Comparison of ENCODE assay signal across 35 cellular contexts in genomic region chr1:90826024-90826423, GRCh38.
DNase-seq lines count a peak whose midpoint lies in the region; ATAC-seq, FAIRE-seq and TF ChIP-seq lines count a peak whose summit lies in the region.
"Had no signal": no experiment of that assay in that cellular context is flagged by ENCODE, and none has a peak within 500 bp of the region (broad histone marks: within the 10 kb centered on the region; RNA-seq: fewer than 3 reads in every experiment).

No MANE protein-coding gene starts in this region.

- peaks cover 4 to 38% of the 10 kb centered on the region in 2 experiments; a peak in 4 of 5 replicates for H3K4me1 ChIP-seq in K562 (replicated peaks in 1 of 2; ENCODE audit: control insufficient read depth in 2 of 2, insufficient read depth in 2 of 2, low read length in 2 of 2)
- H3K4me1 ChIP-seq: A549; BE2C; BLaER1; BLaER1 treated with 17β-estradiol and CSF1 and Interleukin-3, amounts not matched to agents 10 nM and 100 nM; Caco-2 had no signal

- peaks cover 42 to 80% (median 50%) of the 10 kb centered on the region in 5 donors for H3K27me3 Mint-ChIP-seq in naive thymus-derived CD8-positive, alpha-beta T cell

- H3K9me1 ChIP-seq in K562 (ENCODE audit: control insufficient read depth, insufficient read depth, low read length) = peaks cover 2% of the 10 kb centered on the region

- no peaks in the 10 kb centered on the region for H3K27me3 ChIP-seq in K562 (ENCODE audit: control insufficient read depth in 2 of 2, insufficient read depth in 2 of 2, low read length in 2 of 2)
- H3K27me3 ChIP-seq: BLaER1; BLaER1 treated with 17β-estradiol and CSF1 and Interleukin-3, amounts not matched to agents 10 nM and 100 nM had no signal

- no peaks in the 10 kb centered on the region for H3K9me3 Mint-ChIP-seq in naive thymus-derived CD8-positive, alpha-beta T cell
- H3K9me3 Mint-ChIP-seq: CD4-positive, alpha-beta T cell; CD8-positive, alpha-beta memory T cell; CD8-positive, alpha-beta T cell had no signal

- POLR2A ChIA-PET in K562 (lab: Yijun Ruan, JAX) = interaction anchor here (0.8 to 1.0 kb wide), 2 partner anchors 11 to 43 kb away, joined by 3 read pairs; no protein-coding TSS in a partner anchor
- POLR2A ChIA-PET in naive thymus-derived CD8-positive, alpha-beta T cell (lab: Charles Lee) = no interaction called here

- DNase-seq in HTR-8/SVneo (ENCODE audit: insufficient read length, low spot score) (no peak), K562 (ENCODE audit: extremely low read depth in 1 of 4, low spot score in 3 of 4) (no peak), urothelium cell line (ENCODE audit: low spot score) (no peak), T-helper 2 cell (no peak)
- no peak for DNase-seq in naive thymus-derived CD8-positive, alpha-beta T cell
- DNase-seq: 8988T; ACHN; AML-193; BE2C; C1 segment of cervical spinal cord; Caco-2; Calu3; CD4-positive, alpha-beta memory T cell; CD4-positive, alpha-beta T cell; CD4-positive, CD25-positive, alpha-beta regulatory T cell; CD8-positive, alpha-beta memory T cell; CD8-positive, alpha-beta T cell; COR-L47; DMS 273 treated with DMSO at 0.1 percent for 48 hours; DMS153; DMS53; DMS79; DMS79 treated with DMSO at 0.1 percent for 48 hours; DND-41; EL had no signal

- H4K20me1 ChIP-seq in K562 (replicated peaks; ENCODE audit: control insufficient read depth, insufficient read depth, low read length) = no peaks in the 10 kb centered on the region; the same call in 1 of the 2 replicates
- H4K20me1 ChIP-seq: BLaER1; BLaER1 treated with 17β-estradiol and CSF1 and Interleukin-3, amounts not matched to agents 10 nM and 100 nM had no signal

- H3K27ac ChIP-seq in K562 (ENCODE audit: extremely low read depth, low read depth, low read length) = no peak overlapping the region
- H3K27ac ChIP-seq: 22Rv1; A549; BLaER1; BLaER1 treated with 17β-estradiol and CSF1 and Interleukin-3, amounts not matched to agents 10 nM and 100 nM; C4-2B had no signal

- H3K79me2 ChIP-seq in K562 (ENCODE audit: control insufficient read depth, insufficient read depth, low read length) = no peaks in the 10 kb centered on the region

- no peak overlapping the region for H3K9ac ChIP-seq in K562 (ENCODE audit: insufficient read depth in 1 of 2, low read depth in 2 of 2, low read length in 2 of 2)
- H3K9ac ChIP-seq: BLaER1; BLaER1 treated with 17β-estradiol and CSF1 and Interleukin-3, amounts not matched to agents 10 nM and 100 nM had no signal

- no peak for TF ChIP-seq EP300 in K562 (IDR thresholded peaks at IDR 0.05; ENCODE audit: low read length)

- CTCF ChIA-PET in K562 (lab: Yijun Ruan, JAX; ENCODE audit: low intra/inter-chr PET ratio) = no interaction called here

- no TSS peak for BruUV-seq in K562 (replicated peaks; lab: Mats Ljungman, UMichigan)

- intact Hi-C loops in K562 (cut with micrococcal nuclease) = no loop called here

- H3K4me1 Mint-ChIP-seq in naive thymus-derived CD8-positive, alpha-beta T cell = no peaks in the 10 kb centered on the region
- H3K4me1 Mint-ChIP-seq: B cell; CD14-positive monocyte; CD4-positive, alpha-beta memory T cell; CD4-positive, CD25-positive, alpha-beta regulatory T cell; CD8-positive, alpha-beta memory T cell had no signal

- H3K27ac Mint-ChIP-seq in naive thymus-derived CD8-positive, alpha-beta T cell = no peak overlapping the region
- H3K27ac Mint-ChIP-seq: B cell; CD14-positive monocyte; CD4-positive, alpha-beta memory T cell; CD4-positive, alpha-beta T cell; CD4-positive, CD25-positive, alpha-beta regulatory T cell; CD8-positive, alpha-beta memory T cell; CD8-positive, alpha-beta T cell had no signal

- no peak overlapping the region for H3K4me3 ChIP-seq in K562
- H3K4me3 ChIP-seq: A549; BLaER1; BLaER1 treated with 17β-estradiol and CSF1 and Interleukin-3, amounts not matched to agents 10 nM and 100 nM had no signal

- FAIRE-seq in HTR-8/SVneo (lab: Jason Lieb, UNC) (peak; percentile 78), K562 (lab: Jason Lieb, UNC) (no peak), urothelium cell line (lab: Jason Lieb, UNC) (peak; percentile 35)
- FAIRE-seq: A204.1, A549, D721Med had no signal

- no peak overlapping the region for H3K4me3 Mint-ChIP-seq in naive thymus-derived CD8-positive, alpha-beta T cell
- H3K4me3 Mint-ChIP-seq: B cell; CD14-positive monocyte; CD4-positive, alpha-beta memory T cell; CD4-positive, alpha-beta T cell; CD4-positive, CD25-positive, alpha-beta regulatory T cell; CD8-positive, alpha-beta memory T cell; CD8-positive, alpha-beta T cell had no signal

- H3K9me3 ChIP-seq in K562 (replicated peaks; ENCODE audit: control insufficient read depth, insufficient read depth, low read depth, low read length) = no peaks in the 10 kb centered on the region
- H3K9me3 ChIP-seq: A549; BE2C; BLaER1; BLaER1 treated with 17β-estradiol and CSF1 and Interleukin-3, amounts not matched to agents 10 nM and 100 nM; Caco-2 had no signal

- no peak for TF ChIP-seq RAD21 in K562 (CRISPR knock-in tag; conservative IDR thresholded peaks at IDR 0.05 in 1 of 2, IDR thresholded peaks at IDR 0.05 in 1 of 2)

- H3K36me3 ChIP-seq in K562 (ENCODE audit: control insufficient read depth, insufficient read depth, low read length) = no peaks in the 10 kb centered on the region; the same call in 2 of the 3 replicates
- H3K36me3 ChIP-seq: BE2C; BLaER1; BLaER1 treated with 17β-estradiol and CSF1 and Interleukin-3, amounts not matched to agents 10 nM and 100 nM had no signal

- WGBS in K562 (ENCODE audit: insufficient coverage, low coverage, missing lambda C conversion rate) = 80% methylated on average over 13 of the region's 13 CpGs

- in situ Hi-C loops in K562 (cut with MboI) = no loop called here

- ATAC-seq in K562 = no peak
- no peak for ATAC-seq in naive thymus-derived CD8-positive, alpha-beta T cell
- no peak for ATAC-seq in HG02970 (IDR thresholded peaks at IDR 0.05; ENCODE audit: low FRiP score, unreplicated experiment)
- ATAC-seq: A549; CD8-positive, alpha-beta T cell had no signal

- TF ChIP-seq POLR2A in K562 (conservative IDR thresholded peaks at IDR 0.05) = no peak

- H3K36me3 Mint-ChIP-seq in naive thymus-derived CD8-positive, alpha-beta T cell = no peaks in the 10 kb centered on the region
- H3K36me3 Mint-ChIP-seq: CD14-positive monocyte; CD4-positive, alpha-beta memory T cell; CD4-positive, CD25-positive, alpha-beta regulatory T cell; CD8-positive, alpha-beta T cell had no signal

- H2AFZ ChIP-seq in K562 (ENCODE audit: low read depth, low read length) = no peak overlapping the region

- TF ChIP-seq CTCF in K562 (IDR thresholded peaks at IDR 0.05 in 2 of 3, conservative IDR thresholded peaks at IDR 0.05 in 1 of 3; ENCODE audit: insufficient read depth in 2 of 3, low read depth in 1 of 3, low read length in 3 of 3) = no peak

- H3K4me2 ChIP-seq in K562 (ENCODE audit: insufficient read depth, low read length) = no peak overlapping the region
- H3K4me2 ChIP-seq: A549; BLaER1; BLaER1 treated with 17β-estradiol and CSF1 and Interleukin-3, amounts not matched to agents 10 nM and 100 nM had no signal

TF ChIP-seq in K562, 482 proteins besides CTCF, POLR2A, EP300 and RAD21 (continues in another document):
- TF ChIP-seq C11orf30 (IDR thresholded peaks at IDR 0.05; ENCODE audit: low read depth) (no peak), ELF4 (CRISPR knock-in tag; IDR thresholded peaks at IDR 0.05) (no peak), ZNF408 (CRISPR knock-in tag; IDR thresholded peaks at IDR 0.05; ENCODE audit: low read depth) (peak; percentile 91), KHSRP (IDR thresholded peaks at IDR 0.05) (no peak), POLR2AphosphoS5 (IDR thresholded peaks at IDR 0.05; ENCODE audit: control insufficient read depth, insufficient read depth, low read depth, low read length) (no peak), HDAC8 (tag; IDR thresholded peaks at IDR 0.05) (no peak), ZNF76 (CRISPR knock-in tag; IDR thresholded peaks at IDR 0.05; ENCODE audit: borderline replicate concordance) (peak; percentile 80; the same call in 1 of the 2 replicates), HNRNPK (IDR thresholded peaks at IDR 0.05; ENCODE audit: low read depth, low read length, poor library complexity, severe bottlenecking) (no peak), EGR1 (conservative IDR thresholded peaks at IDR 0.05) (no peak), ELK3 (CRISPR knock-in tag; IDR thresholded peaks at IDR 0.05) (no peak), GABPB2 (CRISPR knock-in tag; conservative IDR thresholded peaks at IDR 0.05) (peak; percentile 86), ZFPM2 (CRISPR knock-in tag; IDR thresholded peaks at IDR 0.05) (no peak), CC2D1A (IDR thresholded peaks at IDR 0.05) (no peak), ZC3H8 (IDR thresholded peaks at IDR 0.05) (no peak), PHTF2 (CRISPR knock-in tag; IDR thresholded peaks at IDR 0.05) (0 out of 2 replicates have a peak, but pooled peaks have one; percentile 65), RNF219 (CRISPR knock-in tag; IDR thresholded peaks at IDR 0.05) (peak; percentile 60; the same call in 1 of the 2 replicates), POLR3A (IDR thresholded peaks at IDR 0.05; ENCODE audit: borderline replicate concordance, extremely low read depth, insufficient read depth, insufficient read length) (no peak), ARHGAP35 (IDR thresholded peaks at IDR 0.05; ENCODE audit: partially characterized antibody) (no peak)
